Comparison of ENCODE assay signal across 17 cellular contexts in genomic region chr1:5650283-5651026, GRCh38.
DNase-seq lines count a peak whose midpoint lies in the region; ATAC-seq and TF ChIP-seq lines count a peak whose summit lies in the region.
"Had no signal": no experiment of that assay in that cellular context is flagged by ENCODE, and none has a peak within 500 bp of the region (broad histone marks: within the 10 kb centered on the region; RNA-seq: fewer than 3 reads in every experiment).

No MANE protein-coding gene starts in this region.

- peaks cover 3% of the 10 kb centered on the region for H3K9me3 Mint-ChIP-seq in central memory CD8-positive, alpha-beta T cell
- H3K9me3 Mint-ChIP-seq in nephron progenitor cell = peaks cover 6% of the 10 kb centered on the region

- peak overlapping the region; percentile 44 for H3K27ac Mint-ChIP-seq in central memory CD8-positive, alpha-beta T cell (ENCODE audit: low read depth)
- H3K27ac Mint-ChIP-seq in nephron progenitor cell = no peak overlapping the region
- H3K27ac Mint-ChIP-seq: IgD-negative memory B cell had no signal

- H3K27me3 Mint-ChIP-seq in central memory CD8-positive, alpha-beta T cell = peaks cover 34% of the 10 kb centered on the region
- peaks cover 40% of the 10 kb centered on the region for H3K27me3 Mint-ChIP-seq in nephron progenitor cell (ENCODE audit: low read depth, poor library complexity)

- H3K27ac ChIP-seq in SJCRH30 = no peak overlapping the region
- no peak overlapping the region for H3K27ac ChIP-seq in tibial artery
- H3K27ac ChIP-seq: BLaER1 treated with 17β-estradiol and CSF1 and Interleukin-3, amounts not matched to agents 10 nM and 100 nM; GM23248; HL-60 had no signal

- no peak overlapping the region for H3K4me3 Mint-ChIP-seq in central memory CD8-positive, alpha-beta T cell
- no peak overlapping the region for H3K4me3 Mint-ChIP-seq in nephron progenitor cell
- H3K4me3 Mint-ChIP-seq: CD8-positive, alpha-beta memory T cell; IgD-negative memory B cell had no signal

- peak; percentile 37 for DNase-seq in activated CD8-positive, alpha-beta memory T cell treated with anti-CD3 and anti-CD28 coated beads for 24 hours
- no peak for DNase-seq in activated CD8-positive, alpha-beta memory T cell treated with anti-CD3 and anti-CD28 coated beads, Interleukin-2, amount 50 U/mL, for 4 hours
- DNase-seq in central memory CD8-positive, alpha-beta T cell (ENCODE audit: low spot score in 2 of 2) = no peak
- DNase-seq in nephron progenitor cell (peak; percentile 41), SJCRH30 (no peak), tibial artery (no peak)
- DNase-seq: CD8-positive, alpha-beta memory T cell; DMS79 treated with DMSO at 0.1 percent for 48 hours; GM23248; NCI-H1105 treated with DMSO at 0.1 percent for 48 hours; NCI-H187; NCI-H2171 treated with DMSO at 0.1 percent for 48 hours; SHP77 had no signal

- ATAC-seq in central memory CD8-positive, alpha-beta T cell (replicated peaks; ENCODE audit: extremely low read depth, poor library complexity, severe bottlenecking) = no peak
- no peak for ATAC-seq in GM18868 (IDR thresholded peaks at IDR 0.05; ENCODE audit: unreplicated experiment)

- H3K36me3 Mint-ChIP-seq in central memory CD8-positive, alpha-beta T cell (ENCODE audit: insufficient read depth) = peaks cover 3% of the 10 kb centered on the region
- no peaks in the 10 kb centered on the region for H3K36me3 Mint-ChIP-seq in nephron progenitor cell (ENCODE audit: low read depth)
- H3K36me3 Mint-ChIP-seq: CD8-positive, alpha-beta memory T cell; IgD-negative memory B cell had no signal

- TF ChIP-seq CTCF in nephron progenitor cell (IDR thresholded peaks at IDR 0.05) = no peak
- no peak for TF ChIP-seq CTCF in tibial artery (IDR thresholded peaks at IDR 0.05)

- H3K27me3 ChIP-seq in SJCRH30 (peaks cover 32% of the 10 kb centered on the region), tibial artery (peaks cover 0 to 38% of the 10 kb centered on the region in 2 donors)

- H3K4me1 Mint-ChIP-seq in central memory CD8-positive, alpha-beta T cell = peaks cover 10% of the 10 kb centered on the region
- peaks cover 43% of the 10 kb centered on the region for H3K4me1 Mint-ChIP-seq in nephron progenitor cell
- H3K4me1 Mint-ChIP-seq: IgD-negative memory B cell had no signal

- no peak overlapping the region for H3K4me3 ChIP-seq in SJCRH30
- no peak overlapping the region for H3K4me3 ChIP-seq in tibial artery
- H3K4me3 ChIP-seq: BLaER1 treated with 17β-estradiol and CSF1 and Interleukin-3, amounts not matched to agents 10 nM and 100 nM; GM23248 had no signal

- intact Hi-C loops in tibial artery (cut with DNase I; ENCODE audit: low total_unique reads) = no loop called here

- H3K36me3 ChIP-seq in SJCRH30 (no peaks in the 10 kb centered on the region), tibial artery (no peaks in the 10 kb centered on the region)
- H3K36me3 ChIP-seq: BLaER1 treated with 17β-estradiol and CSF1 and Interleukin-3, amounts not matched to agents 10 nM and 100 nM had no signal

- H3K9me3 ChIP-seq in SJCRH30 (replicated peaks) = no peaks in the 10 kb centered on the region
- no peaks in the 10 kb centered on the region for H3K9me3 ChIP-seq in tibial artery

- H3K4me1 ChIP-seq in SJCRH30 = 0 out of 2 replicates have a peak, but pooled peaks cover 2% of the 10 kb centered on the region
- H3K4me1 ChIP-seq in tibial artery = no peaks in the 10 kb centered on the region

Comparison
In these comparisons a context has a peak if more than half of its experiments do, and no peak if none do; other contexts are left out.
1. DNase-seq: peak in activated CD8-positive, alpha-beta memory T cell treated with anti-CD3 and anti-CD28 coated beads for 24 hours (single experiment) and nephron progenitor cell (single experiment); none in activated CD8-positive, alpha-beta memory T cell treated with anti-CD3 and anti-CD28 coated beads, Interleukin-2, amount 50 U/mL, for 4 hours (single experiment), central memory CD8-positive, alpha-beta T cell (0 of 2), SJCRH30 (0 of 2) and tibial artery (0 of 2).